Comparison of ENCODE assay signal across 10 cellular contexts in genomic region chr5:145854651-145855258, GRCh38. TPM values are rescaled to one million over a fixed set of nuclear protein-coding genes. Genes with fewer than 3 reads are reported as not detected.
DNase-seq lines count a peak whose midpoint lies in the region; ATAC-seq lines count a peak whose summit lies in the region.
"Had no signal": no experiment of that assay in that cellular context is flagged by ENCODE, and none has a peak within 500 bp of the region (broad histone marks: within the 10 kb centered on the region; RNA-seq: fewer than 3 reads in every experiment).

No MANE protein-coding gene starts in this region.

- peaks cover 18% of the 10 kb centered on the region for H3K4me1 ChIP-seq in adipocyte (ENCODE audit: control insufficient read depth, insufficient read depth, low read length)

- H3K9me3 Mint-ChIP-seq in activated naive CD8-positive, alpha-beta T cell treated with anti-CD3 and anti-CD28 coated beads, Interleukin-2, amount 50 U/mL, for 24 hours: no peaks in the 10 kb centered on the region

- no peaks in the 10 kb centered on the region for H3K4me1 Mint-ChIP-seq in activated naive CD8-positive, alpha-beta T cell treated with anti-CD3 and anti-CD28 coated beads, Interleukin-2, amount 50 U/mL, for 24 hours

- H3K27ac Mint-ChIP-seq in activated naive CD8-positive, alpha-beta T cell treated with anti-CD3 and anti-CD28 coated beads, Interleukin-2, amount 50 U/mL, for 24 hours: no peak overlapping the region

- H3K4me3 Mint-ChIP-seq in activated naive CD8-positive, alpha-beta T cell treated with anti-CD3 and anti-CD28 coated beads, Interleukin-2, amount 50 U/mL, for 24 hours: no peak overlapping the region

- H3K9me3 ChIP-seq in adipocyte (ENCODE audit: control insufficient read depth, low read length): no peaks in the 10 kb centered on the region

- H3K27me3 ChIP-seq in adipocyte (replicated peaks; ENCODE audit: control insufficient read depth, insufficient read depth, low read length): no peaks in the 10 kb centered on the region

- H3K4me3 ChIP-seq in adipocyte (ENCODE audit: low read length): no peak overlapping the region

- peaks cover 6% of the 10 kb centered on the region for H3K27me3 Mint-ChIP-seq in activated naive CD8-positive, alpha-beta T cell treated with anti-CD3 and anti-CD28 coated beads, Interleukin-2, amount 50 U/mL, for 24 hours

- no peak overlapping the region for H3K9ac ChIP-seq in adipocyte (ENCODE audit: low read length)

- H3K36me3 ChIP-seq in adipocyte (ENCODE audit: control insufficient read depth, insufficient read depth, low read length, severe bottlenecking): no peaks in the 10 kb centered on the region

- DNase-seq in AG20443 (ENCODE audit: low spot score) (peak; percentile 71), M059J (ENCODE audit: low read depth) (peak; percentile 88), adipocyte (ENCODE audit: low read depth) (peak; percentile 64), kidney glomerular epithelial cell (lab: John Stamatoyannopoulos, UW) (peak; percentile 64), retina (no peak)
- no peak for DNase-seq in activated naive CD8-positive, alpha-beta T cell treated with anti-CD3 and anti-CD28 coated beads, Interleukin-2, amount 50 U/mL, for 24 hours
- DNase-seq: activated effector memory CD4-positive, alpha-beta T cell treated with Interleukin-2 at 50 U/mL for 16 hours; NCI-H526 had no signal

- H3K36me3 Mint-ChIP-seq in activated naive CD8-positive, alpha-beta T cell treated with anti-CD3 and anti-CD28 coated beads, Interleukin-2, amount 50 U/mL, for 24 hours (ENCODE audit: low read depth): no peaks in the 10 kb centered on the region

- ATAC-seq in activated naive CD8-positive, alpha-beta T cell treated with anti-CD3 and anti-CD28 coated beads, Interleukin-2, amount 50 U/mL, for 24 hours: no peak
- ATAC-seq in HG02588 (IDR thresholded peaks at IDR 0.05; ENCODE audit: unreplicated experiment) (no peak), GM19397 (IDR thresholded peaks at IDR 0.05; ENCODE audit: unreplicated experiment) (no peak)

RNA-seq across cellular contexts. Expression of gene GRXCR2, which starts 18.1 kb away (rescaled TPM):
- total RNA-seq in M059J (2014; rRNA removed; shearing (Covaris generic)): not detected in 2 replicates

RNA-seq across cellular contexts. Expression of gene PRELID2, which starts 19.6 kb away (rescaled TPM):
- total RNA-seq in M059J (2014; rRNA removed; shearing (Covaris generic)): 15.0 and 15.5 TPM in 2 replicates

Comparison
In these comparisons a context has a peak if more than half of its experiments do, and no peak if none do; other contexts are left out.
1. DNase-seq: peak in AG20443 (single experiment), M059J (single experiment), adipocyte (single experiment) and kidney glomerular epithelial cell (single experiment); none in activated naive CD8-positive, alpha-beta T cell treated with anti-CD3 and anti-CD28 coated beads, Interleukin-2, amount 50 U/mL, for 24 hours (single experiment) and retina (single experiment).